1 cellular context compared by ENCODE assay signal in the genomic region with DNA sequence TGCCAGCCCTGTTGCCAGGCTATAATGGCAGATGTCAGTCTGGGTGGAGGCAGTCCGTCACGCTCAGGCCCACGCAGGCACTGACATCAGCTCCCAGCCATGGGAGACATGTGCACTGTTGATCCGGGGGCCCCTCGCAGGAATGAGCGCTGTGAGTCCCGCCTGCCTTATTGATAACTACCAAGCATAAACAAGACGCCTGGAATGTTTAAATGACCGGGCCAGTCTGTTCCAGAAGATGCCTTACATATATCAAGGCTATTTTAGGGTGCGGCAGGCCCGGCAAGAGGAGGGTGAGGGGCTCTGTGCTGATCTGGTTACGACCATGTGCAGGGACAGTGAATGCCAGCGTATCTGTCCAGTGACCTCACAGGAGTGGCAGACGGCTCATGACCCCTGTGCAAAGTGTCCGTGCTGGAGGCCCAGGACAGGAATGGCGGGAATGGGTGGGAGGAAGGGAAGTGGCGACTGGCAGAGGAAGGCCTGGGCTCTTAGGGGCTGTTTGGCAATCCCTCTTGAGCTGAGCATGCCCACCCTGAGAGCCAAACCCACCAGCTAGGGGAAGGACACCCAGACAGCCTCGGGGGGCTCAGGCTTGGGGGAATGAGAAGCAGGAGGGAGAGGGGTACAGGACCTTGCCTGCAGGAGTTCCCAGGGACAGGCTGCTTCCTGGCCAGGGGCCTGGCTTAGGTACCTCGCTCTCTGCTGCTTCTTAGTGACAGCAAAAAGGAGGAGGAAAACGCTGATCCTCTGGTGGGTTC.
TF ChIP-seq lines count a peak whose summit lies in the region.

No MANE protein-coding gene starts in this region.

TF ChIP-seq in SK-N-SH, 30 proteins besides CTCF, POLR2A, EP300 and RAD21:
- TF ChIP-seq CHD2 (IDR thresholded peaks at IDR 0.05; ENCODE audit: low read length, partially characterized antibody) (no peak), RXRA (IDR thresholded peaks at IDR 0.05; ENCODE audit: borderline replicate concordance, low read depth) (no peak), TEAD4 (IDR thresholded peaks at IDR 0.05; ENCODE audit: borderline replicate concordance, insufficient read depth) (no peak), NFIC (IDR thresholded peaks at IDR 0.05; ENCODE audit: borderline replicate concordance) (no peak), NRF1 (IDR thresholded peaks at IDR 0.05; ENCODE audit: low read depth, low read length) (no peak), TAF1 (IDR thresholded peaks at IDR 0.05; ENCODE audit: borderline replicate concordance, low read depth, low read length) (no peak), MAX (IDR thresholded peaks at IDR 0.05; ENCODE audit: low read depth) (no peak), RCOR1 (IDR thresholded peaks at IDR 0.05; ENCODE audit: low read length) (no peak), MEF2A (IDR thresholded peaks at IDR 0.05; ENCODE audit: borderline replicate concordance, low read depth) (no peak), RFX5 (IDR thresholded peaks at IDR 0.05; ENCODE audit: low read length) (no peak), EZH2phosphoT487 (IDR thresholded peaks at IDR 0.05; ENCODE audit: borderline replicate concordance, low read depth) (no peak), FOXM1 (IDR thresholded peaks at IDR 0.05; ENCODE audit: low read depth) (no peak), POLR2AphosphoS5 (IDR thresholded peaks at IDR 0.05; ENCODE audit: low read depth, low read length) (no peak), YY1 (IDR thresholded peaks at IDR 0.05; ENCODE audit: low read depth) (no peak), GABPA (IDR thresholded peaks at IDR 0.05; ENCODE audit: low read depth) (no peak), JUND (IDR thresholded peaks at IDR 0.05) (no peak), ELF1 (IDR thresholded peaks at IDR 0.05) (no peak), IRF3 (IDR thresholded peaks at IDR 0.05; ENCODE audit: low read depth, low read length) (no peak)
- TF ChIP-seq, protein P1, sequence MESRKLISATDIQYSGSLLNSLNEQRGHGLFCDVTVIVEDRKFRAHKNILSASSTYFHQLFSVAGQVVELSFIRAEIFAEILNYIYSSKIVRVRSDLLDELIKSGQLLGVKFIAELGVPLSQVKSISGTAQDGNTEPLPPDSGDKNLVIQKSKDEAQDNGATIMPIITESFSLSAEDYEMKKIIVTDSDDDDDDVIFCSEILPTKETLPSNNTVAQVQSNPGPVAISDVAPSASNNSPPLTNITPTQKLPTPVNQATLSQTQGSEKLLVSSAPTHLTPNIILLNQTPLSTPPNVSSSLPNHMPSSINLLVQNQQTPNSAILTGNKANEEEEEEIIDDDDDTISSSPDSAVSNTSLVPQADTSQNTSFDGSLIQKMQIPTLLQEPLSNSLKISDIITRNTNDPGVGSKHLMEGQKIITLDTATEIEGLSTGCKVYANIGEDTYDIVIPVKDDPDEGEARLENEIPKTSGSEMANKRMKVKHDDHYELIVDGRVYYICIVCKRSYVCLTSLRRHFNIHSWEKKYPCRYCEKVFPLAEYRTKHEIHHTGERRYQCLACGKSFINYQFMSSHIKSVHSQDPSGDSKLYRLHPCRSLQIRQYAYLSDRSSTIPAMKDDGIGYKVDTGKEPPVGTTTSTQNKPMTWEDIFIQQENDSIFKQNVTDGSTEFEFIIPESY (IDR thresholded peaks at IDR 0.05; ENCODE audit: borderline replicate concordance, low read depth) = no peak
- TF ChIP-seq, protein P2, sequence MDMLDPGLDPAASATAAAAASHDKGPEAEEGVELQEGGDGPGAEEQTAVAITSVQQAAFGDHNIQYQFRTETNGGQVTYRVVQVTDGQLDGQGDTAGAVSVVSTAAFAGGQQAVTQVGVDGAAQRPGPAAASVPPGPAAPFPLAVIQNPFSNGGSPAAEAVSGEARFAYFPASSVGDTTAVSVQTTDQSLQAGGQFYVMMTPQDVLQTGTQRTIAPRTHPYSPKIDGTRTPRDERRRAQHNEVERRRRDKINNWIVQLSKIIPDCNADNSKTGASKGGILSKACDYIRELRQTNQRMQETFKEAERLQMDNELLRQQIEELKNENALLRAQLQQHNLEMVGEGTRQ (IDR thresholded peaks at IDR 0.05; ENCODE audit: borderline replicate concordance, low read depth, low read length) = no peak
